In the genomic region with DNA sequence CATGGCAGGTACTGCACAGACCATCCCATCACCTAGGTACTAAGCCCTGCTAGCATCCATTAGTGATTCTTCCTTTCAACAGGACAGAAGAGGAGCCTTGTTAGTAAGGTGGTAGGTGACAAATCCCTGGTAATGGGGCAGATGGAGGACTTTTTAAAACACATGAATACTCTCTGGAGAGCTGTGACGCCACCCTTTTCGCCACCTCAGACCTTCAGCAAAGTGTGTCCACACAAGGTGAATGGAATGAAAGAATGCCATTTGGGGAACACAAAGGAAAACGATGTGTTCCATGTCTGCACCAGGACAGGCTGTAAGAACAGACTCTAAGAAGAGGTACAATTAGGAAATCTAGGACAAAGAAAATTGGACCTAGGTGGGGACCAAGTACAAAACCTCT, we compare ENCODE assay signal across 18 cellular contexts.
"Had no signal": no experiment of that assay in that cellular context is flagged by ENCODE, and none has a peak within 500 bp of the region (broad histone marks: within the 10 kb centered on the region; RNA-seq: fewer than 3 reads in every experiment).

No MANE protein-coding gene starts in this region.

- H3K36me3 Mint-ChIP-seq: brain, mesothelial cell of epicardium had no signal

- H3K9me3 Mint-ChIP-seq: mesothelial cell of epicardium had no signal

- H3K36me3 ChIP-seq: spleen, tibial nerve, uterus had no signal

- H3K4me3 ChIP-seq: lung, spleen, tibial nerve, uterus had no signal

- H3K27ac ChIP-seq: spleen, VCaP had no signal

- H3K27ac Mint-ChIP-seq: brain, endodermal cell, mesothelial cell of epicardium had no signal

- H3K4me1 Mint-ChIP-seq: endodermal cell had no signal

- H3K27me3 ChIP-seq: spleen, tibial nerve, uterus had no signal

- ATAC-seq: left lobe of liver; natural killer cell treated with Interleukin-12 subunit alpha and Interleukin-12 subunit beta and Interleukin-15 and Interleukin-18, amount 100 ng/mL, for 72 hours had no signal

- H3K4me3 Mint-ChIP-seq: brain; endodermal cell; mesothelial cell of epicardium; natural killer cell treated with Interleukin-12 subunit alpha and Interleukin-12 subunit beta and Interleukin-15 and Interleukin-18, amount 100 ng/mL, for 72 hours had no signal

- DNase-seq: activated CD4-positive, alpha-beta T cell treated with anti-CD3 and anti-CD28 coated beads for 1 hour; activated CD4-positive, alpha-beta T cell treated with anti-CD3 and anti-CD28 coated beads, Interleukin-2, amount 50 U/mL, for 48 hours; activated naive CD4-positive, alpha-beta T cell; caudate nucleus; endodermal cell; foreskin melanocyte; nucleus accumbens; retina; spleen; stimulated activated naive CD4-positive, alpha-beta T cell; uterus had no signal

- H3K9me3 ChIP-seq: spleen, tibial nerve, uterus had no signal
